In genomic region chr15:83248151-83248851, GRCh38 we compare ENCODE assay signal across 8 cellular contexts. TPM values are rescaled to one million over a fixed set of nuclear protein-coding genes. Genes with fewer than 3 reads are reported as not detected.
DNase-seq lines count a peak whose midpoint lies in the region; ATAC-seq and TF ChIP-seq lines count a peak whose summit lies in the region.

No MANE protein-coding gene starts in this region.

- TF ChIP-seq RAD21 in HCT116 (IDR thresholded peaks at IDR 0.05; ENCODE audit: low read depth) = peak; percentile 94

- peak; percentile 91 for ATAC-seq in HCT116

- H3K4me3 ChIP-seq in HCT116 (replicated peaks in 1 of 2; ENCODE audit: low read depth in 1 of 2, low read length in 2 of 2) (no peak overlapping the region), mammary epithelial cell (replicated peaks in 1 of 3; ENCODE audit: insufficient read depth in 1 of 3, low read depth in 2 of 3, low read length in 3 of 3) (no peak overlapping the region), kidney epithelial cell (ENCODE audit: low read depth, low read length) (no peak overlapping the region)

- H3K4me1 ChIP-seq in HCT116 (ENCODE audit: control insufficient read depth in 1 of 2, insufficient read depth in 2 of 2, low read length in 2 of 2) = no peaks in the 10 kb centered on the region
- H3K4me1 ChIP-seq in mammary epithelial cell (ENCODE audit: insufficient read depth, low read length) = no peaks in the 10 kb centered on the region

- BruUV-seq in HCT116 (replicated peaks; lab: Mats Ljungman, UMichigan) (no TSS peak), mammary epithelial cell (replicated peaks; lab: Mats Ljungman, UMichigan) (no TSS peak)

- no peaks in the 10 kb centered on the region for H4K20me1 ChIP-seq in HCT116 (ENCODE audit: insufficient read depth)
- H4K20me1 ChIP-seq in mammary epithelial cell (ENCODE audit: insufficient read depth, low read length) = no peaks in the 10 kb centered on the region

- peak overlapping the region; percentile 25; the same call in 1 of the 2 replicates for H3K4me2 ChIP-seq in HCT116 (ENCODE audit: low read length)
- H3K4me2 ChIP-seq in mammary epithelial cell (ENCODE audit: insufficient read depth, low read depth, low read length) = no peak overlapping the region

- WGBS in mammary epithelial cell (ENCODE audit: low coverage, missing lambda C conversion rate) = 43% methylated on average over 6 of the region's 10 CpGs

- intact Hi-C loops in HCT116 (cut with micrococcal nuclease) (loop anchor here (1.0 to 10.0 kb wide), 5 partner anchors 132 to 789 kb away; no protein-coding TSS in a partner anchor), mammary epithelial cell (cut with micrococcal nuclease) (loop anchor here (1.0 to 10.0 kb wide), 6 partner anchors 34 to 496 kb away; partner anchors contain the start of gene C15orf40)

- in situ Hi-C loops in mammary epithelial cell (cut with MboI; ENCODE audit: low sequenced_read_pairs in 2 of 2) = loop anchor here in 1 of 2 donors (25.0 kb wide), 1 partner anchor 789 kb away; no protein-coding TSS in a partner anchor

- H3K79me2 ChIP-seq in HCT116 (ENCODE audit: insufficient read depth, low read length) (no peaks in the 10 kb centered on the region), mammary epithelial cell (ENCODE audit: insufficient read depth, low read length) (no peaks in the 10 kb centered on the region)

- H3K27ac ChIP-seq in HCT116 (ENCODE audit: low read depth, low read length) (no peak overlapping the region), mammary epithelial cell (ENCODE audit: insufficient read depth, low read depth, low read length) (no peak overlapping the region)

- TF ChIP-seq CTCF in HCT116 (IDR thresholded peaks at IDR 0.05 in 2 of 3, conservative IDR thresholded peaks at IDR 0.05 in 1 of 3; ENCODE audit: borderline replicate concordance in 1 of 3, insufficient read depth in 1 of 3, low read depth in 2 of 3, low read length in 2 of 3) = peak; percentile 74 to 92 (median 87)
- TF ChIP-seq CTCF in mammary epithelial cell (conservative IDR thresholded peaks at IDR 0.05 in 1 of 2, IDR thresholded peaks at IDR 0.05 in 1 of 2; ENCODE audit: extremely low read depth in 1 of 2, insufficient read depth in 1 of 2, low read depth in 1 of 2, low read length in 2 of 2) = peak; percentile 81 to 87
- peak; percentile 74 for TF ChIP-seq CTCF in kidney epithelial cell (IDR thresholded peaks at IDR 0.05; ENCODE audit: insufficient read depth, low read length, poor library complexity, severe bottlenecking)

- H3K27me3 ChIP-seq in HCT116 (ENCODE audit: insufficient read depth, low read length) (no peaks in the 10 kb centered on the region), mammary epithelial cell (ENCODE audit: insufficient read depth, low read length) (no peaks in the 10 kb centered on the region), kidney epithelial cell (ENCODE audit: control insufficient read depth, insufficient read depth, low read length) (peaks cover 4% of the 10 kb centered on the region)

- H3K9me3 ChIP-seq in HCT116 (ENCODE audit: control insufficient read depth in 1 of 2, insufficient read depth in 1 of 2, low read depth in 1 of 2, low read length in 2 of 2) = no peaks in the 10 kb centered on the region
- H3K9me3 ChIP-seq in mammary epithelial cell (replicated peaks; ENCODE audit: insufficient read depth, low read length) = no peaks in the 10 kb centered on the region

- H2AFZ ChIP-seq in HCT116 (ENCODE audit: low read depth, low read length, poor library complexity, severe bottlenecking) (peak overlapping the region; percentile 71), mammary epithelial cell (ENCODE audit: low read depth, low read length) (no peak overlapping the region)

- DNase-seq in NCI-H2081 (lab: John Stamatoyannopoulos, UW) (peak; percentile 53 to 62), NCI-H2081 treated with DMSO at 0.1 percent for 48 hours (lab: John Stamatoyannopoulos, UW) (no peak), HCT116 (ENCODE audit: low read depth, low spot score) (peak; percentile 67), NCI-H774 (lab: John Stamatoyannopoulos, UW) (peak; percentile 40), mammary epithelial cell (peak; percentile 62), kidney epithelial cell (ENCODE audit: low read depth) (peak; percentile 10), superior temporal gyrus (ENCODE audit: extremely low spot score) (peak; percentile 96), occipital lobe (lab: John Stamatoyannopoulos, UW) (no peak)

- H3K9ac ChIP-seq in HCT116 (ENCODE audit: low read length) (no peak overlapping the region), mammary epithelial cell (ENCODE audit: insufficient read depth, low read length) (no peak overlapping the region)

- TF ChIP-seq POLR2A in HCT116 (IDR thresholded peaks at IDR 0.05; ENCODE audit: borderline replicate concordance, extremely low read depth, insufficient read depth, insufficient read length) = no peak

- dilution Hi-C loops in mammary epithelial cell (cut with HindIII; ENCODE audit: low sequenced_read_pairs) = no loop called here

- H3K9me2 ChIP-seq in HCT116 (ENCODE audit: insufficient read depth) = no peaks in the 10 kb centered on the region

- no peaks in the 10 kb centered on the region for H3K36me3 ChIP-seq in HCT116 (ENCODE audit: control insufficient read depth in 1 of 2, insufficient read depth in 2 of 2, low read length in 2 of 2)
- H3K36me3 ChIP-seq in mammary epithelial cell (ENCODE audit: insufficient read depth, low read length) = no peaks in the 10 kb centered on the region
- H3K36me3 ChIP-seq in kidney epithelial cell (ENCODE audit: control insufficient read depth, insufficient read depth, low read length) = no peaks in the 10 kb centered on the region

- POLR2A ChIA-PET in HCT116 (lab: Charles Lee) = interaction anchor here (1.0 to 2.5 kb wide), 2 partner anchors 132 to 188 kb away, joined by 3 to 12 read pairs; no protein-coding TSS in a partner anchor

- CTCF ChIA-PET in HCT116 (lab: Charles Lee) = interaction anchor here (0.6 to 5.3 kb wide), 25 partner anchors 10 to 499 kb away, joined by 3 to 125 read pairs (median 4); partner anchors contain the start of genes C15orf40 and SH3GL3
- CTCF ChIA-PET in mammary epithelial cell (lab: Charles Lee; ENCODE audit: low non-redundant PET) = interaction anchor here (0.6 to 2.0 kb wide), 7 partner anchors 46 to 237 kb away, joined by 3 to 19 read pairs (median 5); no protein-coding TSS in a partner anchor

- RAD21 ChIA-PET in HCT116 (lab: Charles Lee; ENCODE audit: low non-redundant PET in 1 of 2, low total read pairs in 2 of 2, uncharacterized antibody in 2 of 2, unreplicated experiment in 2 of 2) = interaction anchor here (0.6 to 3.0 kb wide), 11 partner anchors 82 to 317 kb away, joined by 3 to 31 read pairs (median 5); no protein-coding TSS in a partner anchor

TF ChIP-seq in HCT116, 20 proteins besides CTCF, POLR2A, EP300 and RAD21:
- TF ChIP-seq SP1 (IDR thresholded peaks at IDR 0.05; ENCODE audit: low read depth) = no peak
- no peak for TF ChIP-seq MAX (IDR thresholded peaks at IDR 0.05)
- no peak for TF ChIP-seq ZBTB33 (IDR thresholded peaks at IDR 0.05; ENCODE audit: extremely low read depth, insufficient replicate concordance, low read length)
- no peak for TF ChIP-seq YY1 (IDR thresholded peaks at IDR 0.05; ENCODE audit: extremely low read depth, insufficient replicate concordance, low read depth, low read length)
- no peak for TF ChIP-seq CEBPB (IDR thresholded peaks at IDR 0.05; ENCODE audit: low read depth)
- TF ChIP-seq FOSL1 (IDR thresholded peaks at IDR 0.05; ENCODE audit: low read depth) = no peak
- TF ChIP-seq JUND (IDR thresholded peaks at IDR 0.05) = no peak
- no peak for TF ChIP-seq EZH2phosphoT487 (IDR thresholded peaks at IDR 0.05; ENCODE audit: borderline replicate concordance)
- TF ChIP-seq CBX3 (IDR thresholded peaks at IDR 0.05; ENCODE audit: low read depth) = no peak
- TF ChIP-seq SRF (IDR thresholded peaks at IDR 0.05; ENCODE audit: low read depth) = no peak
- TF ChIP-seq TCF7L2 (IDR thresholded peaks at IDR 0.05; ENCODE audit: borderline replicate concordance, extremely low read depth, insufficient read depth, insufficient read length) = no peak
- no peak for TF ChIP-seq ZNF274 (IDR thresholded peaks at IDR 0.05; ENCODE audit: low read depth, low read length)
- no peak for TF ChIP-seq ZFX (IDR thresholded peaks at IDR 0.05)

RNA-seq across cellular contexts. Expression of gene BNC1, which starts 36.2 kb away (rescaled TPM):
- not detected for total RNA-seq in HCT116 (2021; ENCODE audit: unreplicated experiment)
- polyA plus RNA-seq in HCT116 (2012) = 0.01 TPM in 1 of 2 replicates, not detected in the other
- total RNA-seq in mammary epithelial cell = 100 to 1,000 TPM in 1 of 2 donors, 10 to 100 TPM in 1; 66.2 to 108 TPM
- 103 TPM for polyA plus RNA-seq in mammary epithelial cell
- 179 TPM for polyA minus RNA-seq in mammary epithelial cell
- total RNA-seq in kidney epithelial cell = 21.3 and 25.4 TPM in 2 replicates
- 0.16 TPM for total RNA-seq in occipital lobe

RNA-seq across cellular contexts. Expression of gene HDGFL3, which starts 40.7 kb away (rescaled TPM):
- 0.64 TPM for total RNA-seq in HCT116 (2021; ENCODE audit: unreplicated experiment)
- under 0.01 TPM in 1 of 2 replicates, not detected in the other for polyA plus RNA-seq in HCT116 (2012)
- total RNA-seq in mammary epithelial cell = 10 to 100 TPM; 22.7 to 79.2 TPM
- polyA plus RNA-seq in mammary epithelial cell = 20.4 TPM
- 19.2 TPM for polyA minus RNA-seq in mammary epithelial cell
- 54.4 and 77.3 TPM in 2 replicates for total RNA-seq in kidney epithelial cell
- 149 TPM for total RNA-seq in occipital lobe

Comparison
In these comparisons a context has a peak if more than half of its experiments do, and no peak if none do; other contexts are left out.
1. DNase-seq: peak in NCI-H2081 (2 of 2), HCT116 (single experiment), NCI-H774 (single experiment), mammary epithelial cell (single experiment), kidney epithelial cell (single experiment) and superior temporal gyrus (single experiment); none in NCI-H2081 treated with DMSO at 0.1 percent for 48 hours (single experiment) and occipital lobe (single experiment).
2. RNA of gene BNC1, which starts 36.2 kb away (total RNA-seq): 66.2 to 108 TPM in mammary epithelial cell and 21.3 to 25.4 TPM in kidney epithelial cell; 0.16 TPM in occipital lobe (single experiment) and not detected in HCT116 (single experiment); every median in the first group is over 10 times any median in the second.
3. RNA of gene HDGFL3, which starts 40.7 kb away (total RNA-seq): 149 TPM in occipital lobe (single experiment), 22.7 to 79.2 TPM in mammary epithelial cell and 54.4 to 77.3 TPM in kidney epithelial cell; 0.64 TPM in HCT116 (single experiment); every median in the first group is over 10 times any median in the second.
4. Peak in every context shown above with its lines, with median percentiles within 50 percentile points of each other: CTCF ChIP-seq.